In genomic region chr17:38741443-38741842, GRCh38 we compare ENCODE assay signal across 16 cellular contexts. TPM values are rescaled to one million over a fixed set of nuclear protein-coding genes. Genes with fewer than 3 reads are reported as not detected.
DNase-seq lines count a peak whose midpoint lies in the region; ATAC-seq and TF ChIP-seq lines count a peak whose summit lies in the region.
"Had no signal": no experiment of that assay in that cellular context is flagged by ENCODE, and none has a peak within 500 bp of the region (broad histone marks: within the 10 kb centered on the region; RNA-seq: fewer than 3 reads in every experiment).

No MANE protein-coding gene starts in this region.

- WGBS in lung, 2 donors: 73 to 89% methylated on average over 4 of the region's 4 CpGs

- TF ChIP-seq CTCF in Loucy (conservative IDR thresholded peaks at IDR 0.05; ENCODE audit: low read length) (no peak), lung (IDR thresholded peaks at IDR 0.05; ENCODE audit: control extremely low read depth, extremely low read depth) (no peak), gastrocnemius medialis (IDR thresholded peaks at IDR 0.05 in 4 of 5, conservative IDR thresholded peaks at IDR 0.05 in 1 of 5) (no peak)

- in situ Hi-C loops in gastrocnemius medialis (cut with MboI; ENCODE audit: low sequenced_read_pairs in 4 of 4): no loop called here

- peak overlapping the region; percentile 61 for H3K4me2 ChIP-seq in Loucy (ENCODE audit: low read depth, low read length, poor library complexity, severe bottlenecking)

- no peak overlapping the region for H2AFZ ChIP-seq in Loucy (ENCODE audit: low read length)

- H3K27ac ChIP-seq in lung (ENCODE audit: low read depth in 1 of 2, low read length in 1 of 2): peak overlapping the region; percentile 46 to 95
- H3K27ac ChIP-seq in gastrocnemius medialis: peak overlapping the region in 3 of 4 donors; percentile 50 to 70 (median 53)

- H3K4me1 ChIP-seq in Loucy (ENCODE audit: insufficient read depth, low read length, poor library complexity, severe bottlenecking) (peaks cover 39% of the 10 kb centered on the region), endocrine pancreas (ENCODE audit: control insufficient read depth, insufficient read depth, low read length) (no peaks in the 10 kb centered on the region), lung (ENCODE audit: control insufficient read depth in 2 of 2, insufficient read depth in 2 of 2, low read length in 2 of 2) (peaks cover 9 to 28% of the 10 kb centered on the region in 2 donors), gastrocnemius medialis (peaks cover 18 to 24% of the 10 kb centered on the region in 2 donors)

- H3K36me3 ChIP-seq in Loucy (ENCODE audit: insufficient read depth, low read length) (peaks cover 6% of the 10 kb centered on the region; the same call in 1 of the 2 replicates), endocrine pancreas (ENCODE audit: control insufficient read depth, insufficient read depth, low read length) (no peaks in the 10 kb centered on the region), lung (ENCODE audit: control insufficient read depth in 2 of 2, insufficient read depth in 2 of 2, low read length in 2 of 2) (peaks cover 0 to 17% of the 10 kb centered on the region in 2 donors), gastrocnemius medialis (no peaks in the 10 kb centered on the region)

- H3K9ac ChIP-seq in Loucy (ENCODE audit: low read depth, low read length, poor library complexity, severe bottlenecking): peak overlapping the region; percentile 38
- peak overlapping the region; percentile 1 for H3K9ac ChIP-seq in endocrine pancreas (ENCODE audit: control insufficient read depth, insufficient read depth, low read length)

- DNase-seq in lung (ENCODE audit: low spot score) (no peak), gastrocnemius medialis (no peak), HuH-7 (ENCODE audit: low spot score) (no peak), dedifferentiated amniotic fluid mesenchymal stem cell (ENCODE audit: extremely low spot score) (no peak), DMS 273 treated with DMSO at 0.1 percent for 48 hours (lab: John Stamatoyannopoulos, UW) (no peak)
- DNase-seq in activated CD4-positive, alpha-beta T cell treated with anti-CD3 and anti-CD28 coated beads, Interleukin-2, amount 50 U/mL, for 1 hour: no peak
- DNase-seq: activated CD4-positive, alpha-beta T cell treated with anti-CD3 and anti-CD28 coated beads for 1 hour; activated T-cell treated with anti-CD3 and anti-CD28 coated beads, Interleukin-2, amount 50 U/mL, for 1 hour; DMS153; kidney; MM.1S; NCI-H2081 treated with DMSO at 0.1 percent for 48 hours had no signal

- H3F3A ChIP-seq in Loucy (ENCODE audit: low read depth): no peaks in the 10 kb centered on the region

- H3K9me2 ChIP-seq in Loucy (replicated peaks; ENCODE audit: low read depth, low read length): no peaks in the 10 kb centered on the region

- ATAC-seq in lung (ENCODE audit: insufficient read depth, low FRiP score): no peak
- no peak for ATAC-seq in gastrocnemius medialis
- ATAC-seq: naive thymus-derived CD8-positive, alpha-beta T cell had no signal

- H3K4me3 ChIP-seq in Loucy (ENCODE audit: low read length, poor library complexity, severe bottlenecking): no peak overlapping the region
- H3K4me3 ChIP-seq in endocrine pancreas (ENCODE audit: control insufficient read depth, insufficient read depth, low read length): no peak overlapping the region
- no peak overlapping the region for H3K4me3 ChIP-seq in lung
- no peak overlapping the region for H3K4me3 ChIP-seq in gastrocnemius medialis
- H3K4me3 ChIP-seq: vagina had no signal

- intact Hi-C loops in gastrocnemius medialis (cut with DNase I; ENCODE audit: low total_unique reads): no loop called here

- no peaks in the 10 kb centered on the region for H3K27me3 ChIP-seq in Loucy (ENCODE audit: insufficient read depth, low read length, poor library complexity, severe bottlenecking)
- H3K27me3 ChIP-seq in endocrine pancreas (ENCODE audit: control insufficient read depth, insufficient read depth, low read length): no peaks in the 10 kb centered on the region
- H3K27me3 ChIP-seq in lung (ENCODE audit: control insufficient read depth, insufficient read depth): no peaks in the 10 kb centered on the region
- H3K27me3 ChIP-seq in gastrocnemius medialis: peaks cover 0 to 2% (median 0%) of the 10 kb centered on the region in 3 donors
- H3K27me3 ChIP-seq: vagina had no signal

- TF ChIP-seq POLR2A in gastrocnemius medialis (IDR thresholded peaks at IDR 0.05): no peak

- H3K79me2 ChIP-seq in Loucy (ENCODE audit: insufficient read depth, low read length): peaks cover 51% of the 10 kb centered on the region; the same call in 1 of the 2 replicates

- H3K9me3 ChIP-seq in Loucy (ENCODE audit: insufficient read depth, low read depth, low read length) (no peaks in the 10 kb centered on the region), endocrine pancreas (ENCODE audit: control insufficient read depth, low read length) (no peaks in the 10 kb centered on the region), lung (ENCODE audit: control insufficient read depth in 2 of 2, insufficient read depth in 1 of 2, low read length in 1 of 2) (no peaks in the 10 kb centered on the region), gastrocnemius medialis (no peaks in the 10 kb centered on the region)
- H3K9me3 ChIP-seq: vagina had no signal

- peaks cover 5% of the 10 kb centered on the region for H4K20me1 ChIP-seq in Loucy (ENCODE audit: insufficient read depth, low read length, poor library complexity, severe bottlenecking)

RNA-seq across cellular contexts. Expression of gene PCGF2, which starts 6.7 kb away (rescaled TPM):
- total RNA-seq in lung: 10 to 100 TPM; 29.2 to 43.3 TPM
- polyA plus RNA-seq in lung: 10 to 100 TPM; 17.1 to 61.4 TPM
- total RNA-seq in gastrocnemius medialis: 1 to 10 TPM; 1.3 to 4.0 (median 1.6) TPM
- total RNA-seq: naive thymus-derived CD8-positive, alpha-beta T cell had no signal

RNA-seq across cellular contexts. Expression of gene PSMB3, which starts 11.1 kb away (rescaled TPM):
- total RNA-seq in lung: 100 to 1,000 TPM in 1 of 2 donors, 10 to 100 TPM in 1; 81.3 to 175 TPM
- polyA plus RNA-seq in lung: 100 to 1,000 TPM; 293 to 374 TPM
- 100 to 1,000 TPM; 211 to 334 (median 280) TPM for total RNA-seq in gastrocnemius medialis

RNA-seq across cellular contexts. Expression of gene CISD3, which starts 11.3 kb away (rescaled TPM):
- total RNA-seq in lung: 10 to 100 TPM in 1 of 2 donors, 1 to 10 TPM in 1; 2.4 to 49.7 TPM
- 10 to 100 TPM; 34.4 to 41.5 TPM for polyA plus RNA-seq in lung
- total RNA-seq in gastrocnemius medialis: 10 to 100 TPM; 10.0 to 25.8 (median 13.3) TPM

RNA-seq across cellular contexts. Expression of gene MLLT6, which starts 36.4 kb away (rescaled TPM):
- total RNA-seq in lung (100 to 1,000 TPM in 1 of 2 donors, 10 to 100 TPM in 1; 70.1 to 108 TPM), gastrocnemius medialis (10 to 100 TPM; 48.2 to 76.8 (median 56.3) TPM)
- polyA plus RNA-seq in lung: 10 to 100 TPM; 64.0 to 70.6 TPM

RNA-seq across cellular contexts. Expression of gene PIP4K2B, which starts 57.9 kb away (rescaled TPM):
- total RNA-seq in lung (10 to 100 TPM; 42.1 to 42.3 TPM), gastrocnemius medialis (10 to 100 TPM; 57.2 to 97.0 (median 76.8) TPM)
- polyA plus RNA-seq in lung: 10 to 100 TPM; 16.1 to 16.3 TPM

Comparison
In these comparisons a context has a peak if more than half of its experiments do, and no peak if none do; other contexts are left out.
1. RNA of gene PCGF2, which starts 6.7 kb away (total RNA-seq): 29.2 to 43.3 TPM in lung; 1.3 to 4.0 TPM in gastrocnemius medialis; every median in the first group is over 4 times any median in the second.